In genomic region chr12:65779091-65779642, GRCh38 we compare ENCODE assay signal across 1 cellular context.
A peak's percentile ranks its signal among the peaks of the same experiment; 100 is the strongest.
TF ChIP-seq lines count a peak whose summit lies in the region.

No MANE protein-coding gene starts in this region.

TF ChIP-seq in GM23338, 12 proteins besides CTCF, POLR2A, EP300 and RAD21:
- TF ChIP-seq ZNF462 (CRISPR knock-in tag; IDR thresholded peaks at IDR 0.05), result no peak
- TF ChIP-seq NANOG (IDR thresholded peaks at IDR 0.05; ENCODE audit: borderline replicate concordance), result no peak
- no peak for TF ChIP-seq EZH2phosphoT487 (IDR thresholded peaks at IDR 0.05; ENCODE audit: unreplicated experiment)
- no peak for TF ChIP-seq STAT1 (IDR thresholded peaks at IDR 0.05; ENCODE audit: unreplicated experiment)
- no peak for TF ChIP-seq POLR2AphosphoS5 (IDR thresholded peaks at IDR 0.05; ENCODE audit: low read depth)
- peak; percentile 40 for TF ChIP-seq JUNB (IDR thresholded peaks at IDR 0.05; ENCODE audit: unreplicated experiment)
- TF ChIP-seq CREB1 (CRISPR knock-in tag; IDR thresholded peaks at IDR 0.05; ENCODE audit: low read depth), result no peak
- TF ChIP-seq ZNF331 (CRISPR knock-in tag; IDR thresholded peaks at IDR 0.05; ENCODE audit: low read depth), result no peak
